ENCODE assay signal across 32 cellular contexts in the genomic region with DNA sequence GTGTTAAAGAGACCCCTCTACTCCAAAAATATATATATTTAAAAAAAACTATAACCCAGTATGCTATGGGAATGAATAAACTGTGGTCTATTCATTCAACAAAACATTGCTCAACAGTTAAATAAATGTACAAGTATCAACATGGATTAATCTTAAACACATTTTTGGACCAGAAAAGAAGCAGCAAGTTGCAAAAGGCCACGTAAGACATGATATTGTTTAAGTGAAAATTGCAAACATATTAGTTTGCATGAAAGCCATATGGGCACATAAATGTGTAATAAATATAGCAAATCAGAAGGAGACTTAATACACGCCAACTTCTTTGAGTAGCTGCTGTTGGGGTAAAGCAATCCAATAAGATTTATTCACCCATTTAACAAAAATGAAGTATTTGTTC.
"Had no signal": no experiment of that assay in that cellular context is flagged by ENCODE, and none has a peak within 500 bp of the region (broad histone marks: within the 10 kb centered on the region; RNA-seq: fewer than 3 reads in every experiment).

No MANE protein-coding gene starts in this region.

- DNase-seq: activated B cell treated with CpG ODN at 0.5 μM for 24 hours; activated CD4-positive, alpha-beta memory T cell treated with anti-CD3 and anti-CD28 coated beads for 36 hours; activated CD4-positive, alpha-beta T cell treated with anti-CD3 and anti-CD28 coated beads, Interleukin-2, amount 10 ng/mL, durations not matched to agents 24 days and 14 days; activated CD8-positive, alpha-beta memory T cell treated with anti-CD3 and anti-CD28 coated beads, Interleukin-2, amount 10 ng/mL, durations not matched to agents 7 days and 5 days; activated CD8-positive, alpha-beta memory T cell treated with anti-CD3 and anti-CD28 coated beads, Interleukin-2, amount 50 U/mL, for 4 hours; activated CD8-positive, alpha-beta T cell treated with anti-CD3 and anti-CD28 coated beads, Interleukin-2, amount 10 ng/mL, durations not matched to agents 7 days and 5 days; activated effector memory CD4-positive, alpha-beta T cell treated with anti-CD3 and anti-CD28 coated beads, Interleukin-2, amount 50 U/mL, for 16 hours; activated naive CD4-positive, alpha-beta T cell treated with anti-CD3 and anti-CD28 coated beads for 36 hours; activated naive CD8-positive, alpha-beta T cell treated with anti-CD3 and anti-CD28 coated beads, Interleukin-2, amount 10 ng/mL, durations not matched to agents 7 days and 5 days; activated T-cell treated with anti-CD3 and anti-CD28 coated beads, Interleukin-2, amount 50 U/mL, for 1 hour; activated T-cell treated with anti-CD3 and anti-CD28 coated beads, Interleukin-2, amount 50 U/mL, for 48 hours; amniotic stem cell; anterior cingulate cortex; brain microvascular endothelial cell; caudate nucleus; cortex of kidney; dermis blood vessel endothelial cell; effector CD4-positive, alpha-beta T cell; effector memory CD8-positive, alpha-beta T cell; erythroblast; foreskin keratinocyte; gastrocnemius medialis; glutamatergic neuron; heart left ventricle; T-helper 1 cell; T-helper 17 cell; T1000; WERI-Rb-1 had no signal

- ATAC-seq: activated CD4-positive, CD25-positive, alpha-beta regulatory T cell treated with anti-CD3 and anti-CD28 coated beads, Interleukin-2, amount 50 U/mL, for 24 hours; activated CD8-positive, alpha-beta memory T cell treated with anti-CD3 and anti-CD28 coated beads, Interleukin-2, amount 10 ng/mL, durations not matched to agents 7 days and 5 days; activated CD8-positive, alpha-beta T cell treated with anti-CD3 and anti-CD28 coated beads, Interleukin-2, amount 10 ng/mL, durations not matched to agents 7 days and 5 days; activated naive CD4-positive, alpha-beta T cell treated with anti-CD3 and anti-CD28 coated beads, Interleukin-2, amount 50 U/mL, for 72 hours; effector memory CD8-positive, alpha-beta T cell; foreskin keratinocyte; gastrocnemius medialis; heart left ventricle; T-helper 17 cell had no signal

- H3K36me3 ChIP-seq: brain microvascular endothelial cell, esophagus muscularis mucosa, gastrocnemius medialis, heart left ventricle, WERI-Rb-1 had no signal

- H3K27me3 ChIP-seq: brain microvascular endothelial cell, esophagus muscularis mucosa, foreskin keratinocyte, gastrocnemius medialis, heart left ventricle had no signal

- FAIRE-seq: colon had no signal

- H3K9me3 ChIP-seq: esophagus muscularis mucosa, gastrocnemius medialis, heart left ventricle had no signal

- H3K27ac ChIP-seq: brain microvascular endothelial cell, esophagus muscularis mucosa, foreskin keratinocyte, gastrocnemius medialis, heart left ventricle, WERI-Rb-1 had no signal

- H3K4me3 ChIP-seq: esophagus muscularis mucosa, gastrocnemius medialis, heart left ventricle had no signal

- H3K4me1 ChIP-seq: esophagus muscularis mucosa, foreskin keratinocyte, gastrocnemius medialis had no signal
